8 cellular contexts compared by ENCODE assay signal in the genomic region with DNA sequence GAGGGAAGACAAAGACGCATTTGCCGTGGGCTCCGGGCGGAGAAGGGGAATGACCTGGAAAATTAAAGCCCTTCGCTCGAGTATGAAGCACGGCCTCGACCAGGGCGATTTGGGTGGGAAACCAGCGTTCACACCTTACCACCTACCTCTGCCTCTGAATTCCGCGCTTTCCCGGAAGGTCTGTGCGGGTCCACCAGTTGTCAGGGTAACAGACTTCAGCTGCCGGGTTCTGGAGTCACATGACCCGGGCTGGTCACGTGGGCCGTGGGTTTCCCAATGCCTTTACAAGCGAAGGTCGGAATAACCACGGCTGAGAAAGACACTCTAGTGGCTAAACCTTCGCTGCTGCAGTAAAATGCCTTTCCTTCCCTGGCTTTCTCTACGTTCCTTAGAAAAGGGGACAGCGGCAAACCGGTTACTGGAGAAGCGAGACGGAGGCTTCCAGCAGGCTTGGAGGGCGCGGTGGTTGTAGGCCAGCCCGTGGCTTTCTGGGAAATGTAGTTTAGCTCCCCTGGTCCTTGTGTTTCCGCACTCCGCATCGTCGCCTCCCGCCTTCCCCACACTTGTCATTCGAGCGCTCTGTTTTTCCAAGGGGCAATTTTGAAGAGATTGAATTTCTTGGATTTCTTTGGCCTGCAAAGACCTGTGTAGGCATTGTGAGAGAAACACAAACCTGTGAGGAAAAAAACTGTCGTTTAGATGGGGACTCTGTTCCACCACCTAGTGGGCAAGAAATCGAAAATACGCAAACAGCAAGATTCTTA. TPM values are rescaled to one million over a fixed set of nuclear protein-coding genes. Genes with fewer than 3 reads are reported as not detected.
DNase-seq lines count a peak whose midpoint lies in the region; ATAC-seq and TF ChIP-seq lines count a peak whose summit lies in the region.

A gene with protein sequence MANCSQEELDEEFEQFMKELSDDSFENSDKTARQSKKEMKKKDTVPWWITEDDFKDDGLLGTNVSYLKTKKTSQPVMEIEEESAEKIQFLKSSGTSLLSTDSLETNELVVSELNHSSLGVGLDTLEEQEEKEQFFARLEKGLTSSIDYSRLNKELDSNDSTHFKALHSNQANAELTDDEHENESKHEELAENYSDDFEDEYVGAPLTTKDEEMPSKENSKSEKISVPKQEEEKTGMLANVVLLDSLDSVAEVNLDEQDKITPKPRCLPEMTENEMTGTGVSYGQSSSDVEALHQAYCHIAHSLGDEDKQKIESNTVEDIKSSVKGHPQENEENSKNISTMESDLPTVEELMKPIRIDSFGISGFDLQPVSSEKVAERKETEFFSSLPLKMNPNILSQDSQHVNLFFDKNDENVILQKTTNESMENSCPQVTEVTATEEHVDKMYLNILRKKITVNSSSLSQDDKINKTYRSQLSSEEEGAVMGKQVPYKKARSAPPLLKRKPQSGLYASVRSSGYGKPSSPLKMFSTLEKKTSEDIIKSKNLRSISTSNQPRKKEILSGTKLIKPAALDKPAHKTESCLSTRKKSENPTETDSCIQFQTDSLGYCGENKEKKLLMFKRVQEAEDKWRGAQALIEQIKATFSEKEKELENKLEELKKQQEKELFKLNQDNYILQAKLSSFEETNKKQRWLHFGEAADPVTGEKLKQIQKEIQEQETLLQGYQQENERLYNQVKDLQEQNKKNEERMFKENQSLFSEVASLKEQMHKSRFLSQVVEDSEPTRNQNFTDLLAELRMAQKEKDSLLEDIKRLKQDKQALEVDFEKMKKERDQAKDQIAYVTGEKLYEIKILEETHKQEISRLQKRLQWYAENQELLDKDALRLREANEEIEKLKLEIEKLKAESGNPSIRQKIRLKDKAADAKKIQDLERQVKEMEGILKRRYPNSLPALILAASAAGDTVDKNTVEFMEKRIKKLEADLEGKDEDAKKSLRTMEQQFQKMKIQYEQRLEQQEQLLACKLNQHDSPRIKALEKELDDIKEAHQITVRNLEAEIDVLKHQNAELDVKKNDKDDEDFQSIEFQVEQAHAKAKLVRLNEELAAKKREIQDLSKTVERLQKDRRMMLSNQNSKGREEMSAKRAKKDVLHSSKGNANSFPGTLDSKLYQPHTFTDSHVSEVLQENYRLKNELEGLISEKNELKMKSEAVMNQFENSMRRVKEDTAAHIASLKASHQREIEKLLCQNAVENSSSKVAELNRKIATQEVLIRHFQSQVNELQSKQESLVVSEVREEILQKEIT (N-terminal part only) (minus strand): TSS at position 210 of the 764 bp plus-strand sequence. CDS start 1,250 bp downstream, outside the sequence.

- H3K36me3 Mint-ChIP-seq in CD8-positive, alpha-beta T cell, result peaks cover 6% of the 10 kb centered on the region
- no peaks in the 10 kb centered on the region for H3K36me3 Mint-ChIP-seq in activated CD8-positive, alpha-beta T cell treated with anti-CD3 and anti-CD28 coated beads, Interleukin-2, amount 10 ng/mL, durations not matched to agents 7 days and 5 days (ENCODE audit: low read depth)
- H3K36me3 Mint-ChIP-seq in memory B cell, result peaks cover 1% of the 10 kb centered on the region

- TF ChIP-seq CTCF in CD8-positive, alpha-beta T cell (IDR thresholded peaks at IDR 0.05), result peak; percentile 88

- peaks cover 23% of the 10 kb centered on the region for H3K4me1 Mint-ChIP-seq in CD8-positive, alpha-beta T cell (ENCODE audit: low read depth)
- peaks cover 23% of the 10 kb centered on the region for H3K4me1 Mint-ChIP-seq in activated CD8-positive, alpha-beta T cell treated with anti-CD3 and anti-CD28 coated beads, Interleukin-2, amount 10 ng/mL, durations not matched to agents 7 days and 5 days (ENCODE audit: low read depth)
- peaks cover 11% of the 10 kb centered on the region for H3K4me1 Mint-ChIP-seq in memory B cell

- peak; percentile 92 for ATAC-seq in CD8-positive, alpha-beta T cell
- ATAC-seq in GM19452 (IDR thresholded peaks at IDR 0.05; ENCODE audit: unreplicated experiment) (peak; percentile 99), memory B cell (ENCODE audit: low read depth) (peak; percentile 88)
- peak; percentile 96 for ATAC-seq in activated CD8-positive, alpha-beta T cell treated with anti-CD3 and anti-CD28 coated beads, Interleukin-2, amount 10 ng/mL, durations not matched to agents 7 days and 5 days

- intact Hi-C loops in CD8-positive, alpha-beta T cell (cut with DNase I, micrococcal nuclease), result loop anchor here (1.0 to 10.0 kb wide), 12 partner anchors 343 to 1981 kb away; partner anchors contain the start of genes CYB5R4 (in 2 of the 2), IBTK (in 2 of the 2), PGM3 (in 2 of the 2) and RWDD2A (in 2 of the 2)

- POLR2A ChIA-PET in CD8-positive, alpha-beta T cell (lab: Charles Lee), result interaction anchor here (1.5 to 2.2 kb wide), 2 partner anchors 368 to 1451 kb away, joined by 11 to 14 read pairs; partner anchors contain the start of gene CYB5R4
- POLR2A ChIA-PET in activated CD8-positive, alpha-beta T cell treated with anti-CD3 and anti-CD28 coated beads, Interleukin-2, amount 10 ng/mL, durations not matched to agents 7 days and 5 days (lab: Charles Lee), result interaction anchor here (0.9 kb wide), 1 partner anchor 10 kb away, joined by 3 read pairs; no protein-coding TSS in a partner anchor

- H3K27me3 Mint-ChIP-seq in CD8-positive, alpha-beta T cell (ENCODE audit: low read depth), result peaks cover 10% of the 10 kb centered on the region
- H3K27me3 Mint-ChIP-seq in activated CD8-positive, alpha-beta T cell treated with anti-CD3 and anti-CD28 coated beads, Interleukin-2, amount 10 ng/mL, durations not matched to agents 7 days and 5 days (ENCODE audit: low read depth), result peaks cover 14% of the 10 kb centered on the region
- H3K27me3 Mint-ChIP-seq in memory B cell, result peaks cover 3% of the 10 kb centered on the region

- no peaks in the 10 kb centered on the region for H3K9me3 ChIP-seq in CD8-positive, alpha-beta T cell (ENCODE audit: low read length)
- no peaks in the 10 kb centered on the region for H3K9me3 ChIP-seq in effector memory CD4-positive, alpha-beta T cell (ENCODE audit: control insufficient read depth, low read length)

- peaks cover 5% of the 10 kb centered on the region for H3K4me1 ChIP-seq in CD8-positive, alpha-beta T cell (ENCODE audit: insufficient read depth, low read length)
- H3K4me1 ChIP-seq in effector memory CD4-positive, alpha-beta T cell (ENCODE audit: control insufficient read depth, insufficient read depth, low read length, poor library complexity, severe bottlenecking), result no peaks in the 10 kb centered on the region

- H3K36me3 ChIP-seq in CD8-positive, alpha-beta T cell (ENCODE audit: insufficient read depth, low read length), result no peaks in the 10 kb centered on the region
- H3K36me3 ChIP-seq in effector memory CD4-positive, alpha-beta T cell (ENCODE audit: control insufficient read depth, insufficient read depth, low read length), result no peaks in the 10 kb centered on the region

- peak; percentile 77 to 92 (median 85) for DNase-seq in CD8-positive, alpha-beta T cell
- peak; percentile 84 for DNase-seq in HK-2 (ENCODE audit: unreplicated experiment)
- peak; percentile 69 for DNase-seq in NCI-H82 treated with DMSO at 0.1 percent for 48 hours (lab: John Stamatoyannopoulos, UW; ENCODE audit: unreplicated experiment)
- DNase-seq in activated CD8-positive, alpha-beta T cell treated with anti-CD3 and anti-CD28 coated beads, Interleukin-2, amount 10 ng/mL, durations not matched to agents 7 days and 5 days, result peak; percentile 93
- peak; percentile 68 to 87 (median 87) for DNase-seq in effector memory CD4-positive, alpha-beta T cell
- DNase-seq in memory B cell (ENCODE audit: low spot score in 2 of 2), result peak; percentile 76 to 87
- peak; percentile 70 for DNase-seq in stimulated activated CD8-positive, alpha-beta memory T cell treated with anti-CD3 and anti-CD28 coated beads, Interleukin-12 subunit alpha, Interleukin-12 subunit beta, amount 100 ng/mL, for 24 hours (ENCODE audit: extremely low read depth)

- peak within 1 kb of the TSS; percentile 95 for H3K27ac Mint-ChIP-seq in CD8-positive, alpha-beta T cell
- peak within 1 kb of the TSS; percentile 93 for H3K27ac Mint-ChIP-seq in activated CD8-positive, alpha-beta T cell treated with anti-CD3 and anti-CD28 coated beads, Interleukin-2, amount 10 ng/mL, durations not matched to agents 7 days and 5 days
- peak within 1 kb of the TSS; percentile 93 for H3K27ac Mint-ChIP-seq in memory B cell

- peak within 1 kb of the TSS; percentile 58 for H3K27ac ChIP-seq in CD8-positive, alpha-beta T cell (ENCODE audit: low read depth, low read length)
- peak within 1 kb of the TSS; percentile 72 for H3K27ac ChIP-seq in effector memory CD4-positive, alpha-beta T cell (ENCODE audit: insufficient read depth, low read length, poor library complexity, severe bottlenecking)

- H3K4me3 Mint-ChIP-seq in CD8-positive, alpha-beta T cell, result peak within 1 kb of the TSS; percentile 100
- H3K4me3 Mint-ChIP-seq in activated CD8-positive, alpha-beta T cell treated with anti-CD3 and anti-CD28 coated beads, Interleukin-2, amount 10 ng/mL, durations not matched to agents 7 days and 5 days, result peak within 1 kb of the TSS; percentile 98
- peak within 1 kb of the TSS; percentile 97 for H3K4me3 Mint-ChIP-seq in memory B cell

- no peaks in the 10 kb centered on the region for H3K9me3 Mint-ChIP-seq in CD8-positive, alpha-beta T cell
- H3K9me3 Mint-ChIP-seq in activated CD8-positive, alpha-beta T cell treated with anti-CD3 and anti-CD28 coated beads, Interleukin-2, amount 10 ng/mL, durations not matched to agents 7 days and 5 days (ENCODE audit: insufficient read depth), result no peaks in the 10 kb centered on the region
- no peaks in the 10 kb centered on the region for H3K9me3 Mint-ChIP-seq in memory B cell

- CTCF ChIA-PET in CD8-positive, alpha-beta T cell (lab: Charles Lee), result interaction anchor here (0.7 to 1.9 kb wide), 14 partner anchors 12 to 1162 kb away, joined by 3 to 10 read pairs (median 4); partner anchors contain the start of genes CYB5R4, DOP1A and UBE3D
- CTCF ChIA-PET in activated CD8-positive, alpha-beta T cell treated with anti-CD3 and anti-CD28 coated beads, Interleukin-2, amount 10 ng/mL, durations not matched to agents 7 days and 5 days (lab: Charles Lee), result interaction anchor here (0.6 to 2.1 kb wide), 16 partner anchors 8 to 1161 kb away, joined by 3 to 16 read pairs (median 4); partner anchors contain the start of genes CYB5R4 and DOP1A

- H3K4me3 ChIP-seq in CD8-positive, alpha-beta T cell (ENCODE audit: low read depth, low read length), result peak within 1 kb of the TSS; percentile 91
- peak within 1 kb of the TSS; percentile 89 for H3K4me3 ChIP-seq in effector memory CD4-positive, alpha-beta T cell (ENCODE audit: insufficient read depth, low read depth, low read length, poor library complexity, severe bottlenecking)

- no peaks in the 10 kb centered on the region for H3K27me3 ChIP-seq in CD8-positive, alpha-beta T cell (ENCODE audit: insufficient read depth, low read length)
- H3K27me3 ChIP-seq in effector memory CD4-positive, alpha-beta T cell (replicated peaks; ENCODE audit: control insufficient read depth, insufficient read depth, low read length, poor library complexity, severe bottlenecking), result no peaks in the 10 kb centered on the region

RNA-seq across cellular contexts. Expression of the gene that starts here (rescaled TPM):
- 1 to 10 TPM; 2.0 to 2.6 TPM for total RNA-seq in CD8-positive, alpha-beta T cell
- total RNA-seq in activated CD8-positive, alpha-beta T cell treated with anti-CD3 and anti-CD28 coated beads, Interleukin-2, amount 10 ng/mL, durations not matched to agents 7 days and 5 days, result 1 to 10 TPM; 7.7 to 8.5 TPM

Comparison
In these comparisons a context has a peak if more than half of its experiments do, and no peak if none do; other contexts are left out.
1. Peak in every context shown above with its lines: DNase-seq, ATAC-seq, H3K4me3 ChIP-seq and H3K27ac ChIP-seq.